28 cellular contexts compared by ENCODE assay signal in genomic region chr18:43195421-43195820, GRCh38.
DNase-seq lines count a peak whose midpoint lies in the region; ATAC-seq, FAIRE-seq and TF ChIP-seq lines count a peak whose summit lies in the region.
"Had no signal": no experiment of that assay in that cellular context is flagged by ENCODE, and none has a peak within 500 bp of the region (broad histone marks: within the 10 kb centered on the region; RNA-seq: fewer than 3 reads in every experiment).

No MANE protein-coding gene starts in this region.

- POLR2A ChIA-PET in SK-N-SH (lab: Yijun Ruan, JAX): no interaction called here

- no peaks in the 10 kb centered on the region for H3K9me2 ChIP-seq in SK-N-SH
- H3K9me2 ChIP-seq in neural cell (ENCODE audit: insufficient read depth, low read length): no peaks in the 10 kb centered on the region

- H4K20me1 ChIP-seq in SK-N-SH (ENCODE audit: insufficient read depth) (no peaks in the 10 kb centered on the region), neural cell (ENCODE audit: insufficient read depth) (no peaks in the 10 kb centered on the region)
- H4K20me1 ChIP-seq: BLaER1 had no signal

- no peak overlapping the region for H3K27ac Mint-ChIP-seq in progenitor cell of endocrine pancreas
- H3K27ac Mint-ChIP-seq: CD4-positive, alpha-beta T cell; CD8-positive, alpha-beta T cell had no signal

- DNase-seq in SK-N-SH (no peak), D721Med (ENCODE audit: insufficient read length, low spot score) (no peak), nucleus accumbens (lab: John Stamatoyannopoulos, UW) (no peak), OCI-M1 (lab: John Stamatoyannopoulos, UW) (no peak), progenitor cell of endocrine pancreas (ENCODE audit: low spot score, unreplicated experiment) (no peak)
- DNase-seq: 8988T; ACHN; BE2C; C1 segment of cervical spinal cord; Caco-2; Calu3; CD4-positive, alpha-beta T cell; CD8-positive, alpha-beta T cell; DMS 273 treated with DMSO at 0.1 percent for 48 hours; DMS153; DMS53; DMS79; DND-41; EL; GDM1 had no signal

- no peaks in the 10 kb centered on the region for H3K27me3 ChIP-seq in SK-N-SH (ENCODE audit: insufficient read depth)
- no peaks in the 10 kb centered on the region for H3K27me3 ChIP-seq in neural cell (ENCODE audit: insufficient read depth, low read depth, low read length)
- H3K27me3 ChIP-seq: BE2C, BLaER1 had no signal

- H3F3A ChIP-seq in SK-N-SH (replicated peaks; ENCODE audit: insufficient read depth) (no peaks in the 10 kb centered on the region), neural cell (ENCODE audit: insufficient read depth, low read length, poor library complexity, severe bottlenecking) (no peaks in the 10 kb centered on the region)

- H3K9me3 ChIP-seq in SK-N-SH (no peaks in the 10 kb centered on the region), neural cell (ENCODE audit: low read length) (no peaks in the 10 kb centered on the region)
- H3K9me3 ChIP-seq: BE2C, BLaER1, Caco-2 had no signal

- H3K4me3 ChIP-seq in SK-N-SH (ENCODE audit: low read depth in 2 of 2, low read length in 1 of 2) (no peak overlapping the region), neural cell (ENCODE audit: low read length) (no peak overlapping the region)
- H3K4me3 ChIP-seq: BLaER1, GM12878 had no signal

- H3K9ac ChIP-seq in SK-N-SH (no peak overlapping the region), neural cell (ENCODE audit: low read length) (no peak overlapping the region)
- H3K9ac ChIP-seq: BLaER1 had no signal

- TF ChIP-seq EP300 in SK-N-SH (IDR thresholded peaks at IDR 0.05; ENCODE audit: borderline replicate concordance in 1 of 2, low read depth in 1 of 2, low read length in 1 of 2) (no peak), neural cell (conservative IDR thresholded peaks at IDR 0.05; ENCODE audit: poor library complexity, severe bottlenecking) (no peak)

- no peak for ATAC-seq in SK-N-SH treated with all-trans-retinoic acid at 6 μM for 48 hours
- ATAC-seq: CD8-positive, alpha-beta T cell; GM12878 had no signal

- CTCF ChIA-PET in SK-N-SH (lab: Yijun Ruan, JAX): interaction anchor here (0.6 kb wide), 1 partner anchor 1142 kb away, joined by 3 read pairs; no protein-coding TSS in a partner anchor

- H3K9me3 Mint-ChIP-seq in progenitor cell of endocrine pancreas (ENCODE audit: low read depth): peaks cover 5% of the 10 kb centered on the region

- H3K27ac ChIP-seq in SK-N-SH (ENCODE audit: low read depth in 2 of 2, low read length in 1 of 2): no peak overlapping the region
- H3K27ac ChIP-seq in VCaP: peak overlapping the region; percentile 81
- H3K27ac ChIP-seq in neural cell (ENCODE audit: low read length): peak overlapping the region; percentile 61
- H3K27ac ChIP-seq: BLaER1 had no signal

- H3K4me1 Mint-ChIP-seq in progenitor cell of endocrine pancreas (ENCODE audit: low read depth): peaks cover 5% of the 10 kb centered on the region

- no peaks in the 10 kb centered on the region for H3K36me3 ChIP-seq in SK-N-SH (replicated peaks in 1 of 2; ENCODE audit: control insufficient read depth in 1 of 2, insufficient read depth in 2 of 2, low read length in 1 of 2)
- no peaks in the 10 kb centered on the region for H3K36me3 ChIP-seq in neural cell (ENCODE audit: insufficient read depth, low read length)
- H3K36me3 ChIP-seq: BE2C, BLaER1 had no signal

- 61% methylated on average over 1 of the region's 1 CpG for WGBS in SK-N-SH (ENCODE audit: low lambda C conversion rate)

- H3K4me3 Mint-ChIP-seq in progenitor cell of endocrine pancreas (ENCODE audit: low read depth): no peak overlapping the region
- H3K4me3 Mint-ChIP-seq: CD4-positive, alpha-beta T cell; CD8-positive, alpha-beta T cell had no signal

- TF ChIP-seq CTCF in SK-N-SH (IDR thresholded peaks at IDR 0.05): no peak
- no peak for TF ChIP-seq CTCF in D721Med (IDR thresholded peaks at IDR 0.05; ENCODE audit: insufficient read depth, missing control alignments)
- no peak for TF ChIP-seq CTCF in VCaP (conservative IDR thresholded peaks at IDR 0.05)
- no peak for TF ChIP-seq CTCF in neural cell (IDR thresholded peaks at IDR 0.05; ENCODE audit: poor library complexity, severe bottlenecking)
- TF ChIP-seq CTCF in progenitor cell of endocrine pancreas (IDR thresholded peaks at IDR 0.05; ENCODE audit: unreplicated experiment): no peak

- H3K4me1 ChIP-seq in SK-N-SH (ENCODE audit: control insufficient read depth in 1 of 2, insufficient read depth in 2 of 2, low read depth in 1 of 2, low read length in 1 of 2): no peaks in the 10 kb centered on the region
- H3K4me1 ChIP-seq: BE2C, BLaER1, Caco-2 had no signal

- H3K27me3 Mint-ChIP-seq in progenitor cell of endocrine pancreas: peaks cover 4% of the 10 kb centered on the region
- H3K27me3 Mint-ChIP-seq: CD4-positive, alpha-beta T cell had no signal

- H3K79me2 ChIP-seq in SK-N-SH (ENCODE audit: insufficient read depth) (no peaks in the 10 kb centered on the region), neural cell (replicated peaks; ENCODE audit: insufficient read depth, low read length) (no peaks in the 10 kb centered on the region)

- FAIRE-seq in D721Med (lab: Jason Lieb, UNC): peak; percentile 29
- FAIRE-seq: A204.1, GM12878, GM12892, GM18507 had no signal

- no peaks in the 10 kb centered on the region for H3K36me3 Mint-ChIP-seq in progenitor cell of endocrine pancreas (ENCODE audit: insufficient read depth)
- H3K36me3 Mint-ChIP-seq: CD8-positive, alpha-beta T cell had no signal

- H2AFZ ChIP-seq in SK-N-SH (ENCODE audit: low read depth): no peak overlapping the region
- no peak overlapping the region for H2AFZ ChIP-seq in neural cell (ENCODE audit: low read depth, low read length)

- TF ChIP-seq RAD21 in SK-N-SH (IDR thresholded peaks at IDR 0.05; ENCODE audit: low read length) (no peak), neural cell (conservative IDR thresholded peaks at IDR 0.05) (no peak)

- H3K4me2 ChIP-seq in SK-N-SH (no peak overlapping the region), neural cell (ENCODE audit: low read length) (peak overlapping the region; percentile 25)
- H3K4me2 ChIP-seq: BLaER1 had no signal

TF ChIP-seq in SK-N-SH treated with all-trans-retinoic acid at 6 μM for 48 hours, 23 proteins besides CTCF, POLR2A, EP300 and RAD21:
- TF ChIP-seq RARB (CRISPR knock-in tag; IDR thresholded peaks at IDR 0.05) (no peak), ISL1 (CRISPR knock-in tag; IDR thresholded peaks at IDR 0.05) (0 out of 2 replicates have a peak, but pooled peaks have one; percentile 13)
TF ChIP-seq in SK-N-SH treated with all-trans-retinoic acid at 6 μM for 48 hours: peak in this region for 1.

TF ChIP-seq in SK-N-SH, 30 proteins besides CTCF, POLR2A, EP300 and RAD21 (continues in another document):
- no peak for TF ChIP-seq REST (IDR thresholded peaks at IDR 0.05; ENCODE audit: low read depth, low read length)
- TF ChIP-seq EZH2phosphoT487 (IDR thresholded peaks at IDR 0.05; ENCODE audit: borderline replicate concordance, low read depth): no peak

TF ChIP-seq in neural cell, 6 proteins besides CTCF, POLR2A, EP300 and RAD21:
- no peak for TF ChIP-seq EZH2 (IDR thresholded peaks at IDR 0.05; ENCODE audit: borderline replicate concordance, insufficient read depth, low read length, poor library complexity, severe bottlenecking)
- no peak for TF ChIP-seq MXI1 (conservative IDR thresholded peaks at IDR 0.05; ENCODE audit: poor library complexity, severe bottlenecking)
- no peak for TF ChIP-seq TAF1 (IDR thresholded peaks at IDR 0.05; ENCODE audit: low read depth)
- TF ChIP-seq REST (IDR thresholded peaks at IDR 0.05; ENCODE audit: borderline replicate concordance): no peak
- no peak for TF ChIP-seq POLR2AphosphoS5 (IDR thresholded peaks at IDR 0.05)
- no peak for TF ChIP-seq SMC3 (conservative IDR thresholded peaks at IDR 0.05; ENCODE audit: poor library complexity)

Comparison
In these comparisons a context has a peak if more than half of its experiments do, and no peak if none do; other contexts are left out.
1. H3K27ac ChIP-seq: peak in VCaP (single experiment) and neural cell (single experiment); none in SK-N-SH (0 of 2).